In the genomic region with DNA sequence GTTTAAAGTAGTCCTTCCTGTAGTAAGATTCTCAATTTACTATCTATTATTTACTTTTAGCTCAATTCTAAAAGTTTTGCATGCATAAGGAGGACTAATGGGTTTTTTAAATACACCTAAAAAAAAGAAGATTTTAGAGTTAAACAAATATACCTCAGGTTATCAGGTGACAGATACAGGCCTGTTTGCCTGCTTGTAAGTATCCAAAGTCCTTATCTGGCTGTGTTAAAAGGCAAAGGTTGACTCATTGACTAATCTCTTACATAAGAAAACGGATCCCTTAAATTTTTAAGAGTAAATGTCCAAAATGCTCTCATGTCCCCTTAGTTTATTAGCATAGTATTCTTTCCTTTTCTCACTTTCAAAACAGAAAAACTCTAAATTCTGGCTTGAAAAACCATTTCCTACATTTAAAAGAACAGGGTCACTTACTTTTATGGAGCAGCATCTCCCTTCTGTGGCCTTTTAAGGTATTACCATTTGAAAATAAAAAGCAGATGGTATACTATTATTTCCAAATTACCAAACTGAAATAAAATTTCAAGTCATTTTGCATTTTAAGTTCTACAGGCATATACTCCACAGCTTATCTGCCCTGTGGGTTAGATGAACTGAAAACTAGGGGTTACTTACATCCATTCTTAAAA, we compare ENCODE assay signal across 8 cellular contexts. TPM values are rescaled to one million over a fixed set of nuclear protein-coding genes. Genes with fewer than 3 reads are reported as not detected.
DNase-seq lines count a peak whose midpoint lies in the region; ATAC-seq, FAIRE-seq and TF ChIP-seq lines count a peak whose summit lies in the region.

No MANE protein-coding gene starts in this region.

- in situ Hi-C loops in GM23248 (cut with MboI) (no loop called here), HepG2 (cut with HindIII; ENCODE audit: extremely low pct_ligation_motif_present, low pct_unique_long_range_greater_than_20kb) (loop anchor here (10.0 kb wide), 2 partner anchors 81 to 479 kb away; no protein-coding TSS in a partner anchor)

- intact Hi-C loops in HepG2 (cut with micrococcal nuclease; ENCODE audit: unreplicated experiment): loop anchor here (1.0 to 10.0 kb wide), 2 partner anchors 82 to 559 kb away; no protein-coding TSS in a partner anchor

- H3K27ac ChIP-seq in AG04450 (ENCODE audit: low read depth, low read length) (no peak overlapping the region), GM23248 (no peak overlapping the region), astrocyte (ENCODE audit: low read depth, low read length) (no peak overlapping the region), HepG2 (ENCODE audit: extremely low read length, insufficient read depth, low read length) (peak overlapping the region; percentile 54)

- H3K9me2 ChIP-seq in GM23248 (ENCODE audit: insufficient read depth): no peaks in the 10 kb centered on the region

- H2AFZ ChIP-seq in GM23248: no peak overlapping the region
- no peak overlapping the region for H2AFZ ChIP-seq in astrocyte (ENCODE audit: low read depth, low read length)
- no peak overlapping the region for H2AFZ ChIP-seq in HepG2 (ENCODE audit: low read length)

- no peaks in the 10 kb centered on the region for H3K9me3 ChIP-seq in AG04450 (ENCODE audit: control insufficient read depth, insufficient read depth, low read length)
- H3K9me3 ChIP-seq in GM23248 (ENCODE audit: low read depth): no peaks in the 10 kb centered on the region
- no peaks in the 10 kb centered on the region for H3K9me3 ChIP-seq in astrocyte (ENCODE audit: insufficient read depth, low read depth, low read length)
- H3K9me3 ChIP-seq in HepG2 (ENCODE audit: low read length): no peaks in the 10 kb centered on the region

- no peak for TF ChIP-seq POLR2A in HepG2 (IDR thresholded peaks at IDR 0.05; ENCODE audit: insufficient read depth in 1 of 2, low read depth in 2 of 2, low read length in 2 of 2)

- H3K27me3 ChIP-seq in AG04450 (ENCODE audit: control insufficient read depth, insufficient read depth, low read length) (no peaks in the 10 kb centered on the region), GM23248 (replicated peaks; ENCODE audit: insufficient read depth) (no peaks in the 10 kb centered on the region), astrocyte (ENCODE audit: insufficient read depth, low read length) (no peaks in the 10 kb centered on the region), HepG2 (ENCODE audit: control insufficient read depth in 1 of 2, insufficient read depth in 2 of 2, low read length in 2 of 2) (peaks cover 0 to 2% of the 10 kb centered on the region in 2 experiments; a peak in 1 of 5 replicates)

- peaks cover 8% of the 10 kb centered on the region for H3K36me3 Mint-ChIP-seq in astrocyte (ENCODE audit: low read depth, unreplicated experiment)

- peaks cover 18% of the 10 kb centered on the region for H3K4me1 ChIP-seq in GM23248 (ENCODE audit: insufficient read depth)
- H3K4me1 ChIP-seq in astrocyte (ENCODE audit: insufficient read depth, low read length): peaks cover 14% of the 10 kb centered on the region
- peaks cover 51% of the 10 kb centered on the region for H3K4me1 ChIP-seq in HepG2 (ENCODE audit: insufficient read depth, low read length)

- peak in 1 of 2 experiments; percentile 76; a peak in 2 of 4 replicates for TF ChIP-seq EP300 in HepG2 (IDR thresholded peaks at IDR 0.05; ENCODE audit: low read depth in 2 of 2, low read length in 2 of 2)
- no peak for TF ChIP-seq EP300 in HepG2 (CRISPR knock-in tag; IDR thresholded peaks at IDR 0.05; ENCODE audit: borderline replicate concordance)

- H3F3A ChIP-seq in GM23248 (ENCODE audit: insufficient read depth): peaks cover 3% of the 10 kb centered on the region; the same call in 1 of the 2 replicates

- no peak overlapping the region for H3K9ac ChIP-seq in GM23248
- no peak overlapping the region for H3K9ac ChIP-seq in astrocyte (ENCODE audit: low read length)
- H3K9ac ChIP-seq in HepG2 (ENCODE audit: insufficient read depth, low read depth, low read length): no peak overlapping the region

- CTCF ChIA-PET in AG04450 (lab: Charles Lee): interaction anchor here (0.6 to 5.2 kb wide), 7 partner anchors 10 to 563 kb away, joined by 3 to 34 read pairs (median 5); no protein-coding TSS in a partner anchor
- CTCF ChIA-PET in HepG2 (lab: Yijun Ruan, JAX; ENCODE audit: low intra/inter-chr PET ratio, low total read pairs): interaction anchor here (1.8 kb wide), 1 partner anchor 82 kb away, joined by 10 read pairs; no protein-coding TSS in a partner anchor

- POLR2A ChIA-PET in AG04450 (lab: Yijun Ruan, JAX): no interaction called here
- POLR2A ChIA-PET in HepG2 (lab: Yijun Ruan, JAX): no interaction called here

- H3K4me3 ChIP-seq in AG04450 (ENCODE audit: low read depth, low read length): no peak overlapping the region
- no peak overlapping the region for H3K4me3 ChIP-seq in GM23248
- H3K4me3 ChIP-seq in astrocyte (ENCODE audit: insufficient read depth, low read depth, low read length): no peak overlapping the region
- peak overlapping the region in 1 of 3 experiments; percentile 5; a peak in 2 of 6 replicates for H3K4me3 ChIP-seq in HepG2 (replicated peaks in 1 of 3; ENCODE audit: insufficient read depth in 1 of 3, low read depth in 2 of 3, low read length in 3 of 3)

- H3K36me3 ChIP-seq in GM23248 (ENCODE audit: low read depth) (peaks cover 22% of the 10 kb centered on the region), astrocyte (ENCODE audit: insufficient read depth, low read length) (peaks cover 12% of the 10 kb centered on the region), HepG2 (replicated peaks in 1 of 2; ENCODE audit: control insufficient read depth in 1 of 2, insufficient read depth in 2 of 2, low read length in 2 of 2) (peaks cover 3 to 17% of the 10 kb centered on the region in 2 experiments; a peak in 4 of 5 replicates)

- peak overlapping the region; percentile 26 for H3K4me2 ChIP-seq in GM23248 (ENCODE audit: unreplicated experiment)
- no peak overlapping the region for H3K4me2 ChIP-seq in astrocyte (ENCODE audit: low read length)
- H3K4me2 ChIP-seq in HepG2 (ENCODE audit: low read depth, low read length): peak overlapping the region; percentile 50

- TF ChIP-seq RAD21 in HepG2 (CRISPR knock-in tag; IDR thresholded peaks at IDR 0.05): 0 out of 2 replicates have a peak, but pooled peaks have one; percentile 26

- no peak overlapping the region for H3K4me3 Mint-ChIP-seq in astrocyte (ENCODE audit: unreplicated experiment)

- peaks cover 16% of the 10 kb centered on the region for H3K4me1 Mint-ChIP-seq in astrocyte (ENCODE audit: low read depth, unreplicated experiment)

- H3K79me2 ChIP-seq in GM23248 (ENCODE audit: insufficient read depth) (peaks cover 50% of the 10 kb centered on the region), astrocyte (ENCODE audit: insufficient read depth, low read length) (peaks cover 24% of the 10 kb centered on the region), HepG2 (ENCODE audit: insufficient read depth, low read length) (peaks cover 25% of the 10 kb centered on the region)

- TF ChIP-seq CTCF in AG04450 (IDR thresholded peaks at IDR 0.05; ENCODE audit: low read depth, low read length): peak; percentile 51
- TF ChIP-seq CTCF in astrocyte (IDR thresholded peaks at IDR 0.05; ENCODE audit: insufficient read depth, low read depth, low read length): peak; percentile 45
- TF ChIP-seq CTCF in HepG2 (CRISPR knock-in tag; IDR thresholded peaks at IDR 0.05): peak; percentile 28

- ATAC-seq in HepG2: peak; percentile 21; the same call in 1 of the 3 replicates

- H4K20me1 ChIP-seq in GM23248 (ENCODE audit: insufficient read depth): no peaks in the 10 kb centered on the region
- no peaks in the 10 kb centered on the region for H4K20me1 ChIP-seq in astrocyte (ENCODE audit: insufficient read depth, low read length)
- H4K20me1 ChIP-seq in HepG2 (ENCODE audit: insufficient read depth, low read length): no peaks in the 10 kb centered on the region

- DNase-seq in AG04450 (ENCODE audit: low read depth, low spot score) (no peak), GM23248 (peak; percentile 56), astrocyte (ENCODE audit: low read depth) (no peak), HepG2 (ENCODE audit: low spot score) (peak; percentile 65), NK-92 (lab: John Stamatoyannopoulos, UW; ENCODE audit: unreplicated experiment) (no peak), HTR-8/SVneo (ENCODE audit: insufficient read length, low spot score) (no peak), iPS-NIHi11 (ENCODE audit: low spot score) (no peak)
- DNase-seq in activated naive CD4-positive, alpha-beta T cell (lab: John Stamatoyannopoulos, UW): no peak

- H3K9me3 Mint-ChIP-seq in astrocyte (ENCODE audit: unreplicated experiment): no peaks in the 10 kb centered on the region

- no peak overlapping the region for H3K27ac Mint-ChIP-seq in astrocyte (ENCODE audit: unreplicated experiment)

- no peaks in the 10 kb centered on the region for H3K27me3 Mint-ChIP-seq in astrocyte (ENCODE audit: low read depth, unreplicated experiment)

- no peak for FAIRE-seq in astrocyte (lab: Jason Lieb, UNC)
- peak; percentile 68 for FAIRE-seq in HepG2 (lab: Jason Lieb, UNC)
- no peak for FAIRE-seq in HTR-8/SVneo (lab: Jason Lieb, UNC)

- WGBS in GM23248 (ENCODE audit: low coverage in 1 of 2, low lambda C conversion rate in 2 of 2, missing lambda C conversion rate in 2 of 2), 2 experiments: 20% methylated on average over 1 of the region's 1 CpG
- 3% methylated on average over 1 of the region's 1 CpG for WGBS in HepG2 (ENCODE audit: low lambda C conversion rate)

- no TSS peak for BruUV-seq in HepG2 (replicated peaks; lab: Mats Ljungman, UMichigan)

RNA-seq across cellular contexts. Expression of a gene that starts 4.5 kb away (rescaled TPM):
- polyA plus RNA-seq in AG04450 (2011; rRNA removed): 4.2 and 4.5 TPM in 2 replicates
- 4.1 and 7.2 TPM in 2 replicates for polyA minus RNA-seq in AG04450 (2011; rRNA and poly(A)+ RNA removed)
- total RNA-seq in GM23248 (2014; rRNA removed; shearing (Covaris generic)): 9.9 and 10.4 TPM in 2 replicates
- 14.7 and 15.5 TPM in 2 replicates for polyA plus RNA-seq in GM23248 (2016; fragmentation: Nextera tagmentation; extraction: Ambion mirVana)
- total RNA-seq in astrocyte: 16.5 and 16.8 TPM in 2 replicates
- 20.7 and 21.9 TPM in 2 replicates for total RNA-seq in HepG2 (2016; rRNA removed; fragmentation: Illumina TruSeq; extraction: Trizol)
- 7.2 and 7.4 TPM in 2 replicates for total RNA-seq in HepG2 (2016; cell fraction: cytosol; rRNA removed; fragmentation: Illumina TruSeq; extraction: Trizol; ENCODE audit: low read depth)
- 21.0 and 24.2 TPM in 2 replicates for total RNA-seq in HepG2 (2016; cell fraction: insoluble cytoplasmic fraction; rRNA removed; fragmentation: Illumina TruSeq; extraction: Trizol)
- total RNA-seq in HepG2 (2016; cell fraction: membrane; rRNA removed; fragmentation: Illumina TruSeq; extraction: Trizol): 6.5 and 6.8 TPM in 2 replicates
- total RNA-seq in HepG2 (2016; cell fraction: nucleus; rRNA removed; fragmentation: Illumina TruSeq; extraction: Trizol): 39.5 and 40.0 TPM in 2 replicates
- 6.9 and 7.3 TPM in 2 replicates for polyA plus RNA-seq in HepG2 (2011; rRNA removed)
- 1.9 and 2.8 TPM in 2 replicates for polyA plus RNA-seq in HepG2 (2011; cell fraction: cytosol; rRNA removed)
- polyA plus RNA-seq in HepG2 (2011; cell fraction: nucleus; rRNA removed): 14.0 and 21.4 TPM in 2 replicates
- polyA plus RNA-seq in HepG2 (2012): 9.3 and 12.6 TPM in 2 replicates
- 1.2 and 1.7 TPM in 2 replicates for polyA plus RNA-seq in HepG2 (2016; cell fraction: cytosol; fragmentation: Illumina TruSeq; extraction: Trizol; ENCODE audit: low read depth)
- 17.1 and 20.0 TPM in 2 replicates for polyA plus RNA-seq in HepG2 (2016; cell fraction: insoluble cytoplasmic fraction; fragmentation: Illumina TruSeq; extraction: Trizol; ENCODE audit: low read depth)
- 2.4 and 2.8 TPM in 2 replicates for polyA plus RNA-seq in HepG2 (2016; cell fraction: membrane; fragmentation: Illumina TruSeq; extraction: Trizol; ENCODE audit: low read depth)
- polyA plus RNA-seq in HepG2 (2016; cell fraction: nucleus; fragmentation: Illumina TruSeq; extraction: Trizol; ENCODE audit: insufficient read depth, low read depth): 30.7 and 35.3 TPM in 2 replicates
- 4.0 and 4.6 TPM in 2 replicates for polyA minus RNA-seq in HepG2 (2011; rRNA and poly(A)+ RNA removed; ENCODE audit: low replicate concordance)
- polyA minus RNA-seq in HepG2 (2011; cell fraction: cytosol; rRNA and poly(A)+ RNA removed): 2.9 and 3.2 TPM in 2 replicates
- polyA minus RNA-seq in HepG2 (2011; cell fraction: nucleus; rRNA and poly(A)+ RNA removed): 55.5 and 58.1 TPM in 2 replicates

Comparison
In these comparisons a context has a peak if more than half of its experiments do, and no peak if none do; other contexts are left out.
1. DNase-seq: peak in GM23248 (single experiment) and HepG2 (single experiment); none in AG04450 (single experiment), astrocyte (single experiment), NK-92 (single experiment), HTR-8/SVneo (single experiment), activated naive CD4-positive, alpha-beta T cell (0 of 4) and iPS-NIHi11 (single experiment).
2. Peak in every context shown above with its lines, with median percentiles within 50 percentile points of each other: CTCF ChIP-seq.